In genomic region chr5:34510002-34510401, GRCh38 we compare ENCODE assay signal across 24 cellular contexts.
A peak's percentile ranks its signal among the peaks of the same experiment; 100 is the strongest.
DNase-seq lines count a peak whose midpoint lies in the region; FAIRE-seq and TF ChIP-seq lines count a peak whose summit lies in the region.
"Had no signal": no experiment of that assay in that cellular context is flagged by ENCODE, and none has a peak within 500 bp of the region (broad histone marks: within the 10 kb centered on the region; RNA-seq: fewer than 3 reads in every experiment).

No MANE protein-coding gene starts in this region.

- H3K4me3 Mint-ChIP-seq in mesothelial cell of epicardium = no peak overlapping the region
- H3K4me3 Mint-ChIP-seq: activated CD4-positive, alpha-beta T cell treated with anti-CD3 and anti-CD28 coated beads, Interleukin-2, amount 10 ng/mL, durations not matched to agents 7 days and 5 days; activated CD8-positive, alpha-beta memory T cell treated with anti-CD3 and anti-CD28 coated beads, Interleukin-2, amount 10 ng/mL, durations not matched to agents 7 days and 5 days; activated naive CD4-positive, alpha-beta T cell treated with anti-CD3 and anti-CD28 coated beads for 36 hours; immature natural killer cell; neural progenitor cell had no signal

- H3K27ac ChIP-seq in PC-9 (peak overlapping the region; percentile 56; the same call in 1 of the 2 replicates), stomach smooth muscle (ENCODE audit: low read length) (peak overlapping the region; percentile 61), left ventricle myocardium inferior (replicated peaks) (no peak overlapping the region)
- no peak overlapping the region for H3K27ac ChIP-seq in effector memory CD4-positive, alpha-beta T cell (ENCODE audit: insufficient read depth, low read length, poor library complexity, severe bottlenecking)
- H3K27ac ChIP-seq: neural progenitor cell had no signal

- CTCF ChIA-PET in PC-9 (lab: Charles Lee) = no interaction called here

- H3K9ac ChIP-seq in stomach smooth muscle (ENCODE audit: low read length in 2 of 2) = no peak overlapping the region
- H3K9ac ChIP-seq: neural progenitor cell had no signal

- peak; percentile 51 for FAIRE-seq in endometrium (lab: Jason Lieb, UNC)

- no peaks in the 10 kb centered on the region for H3K79me2 ChIP-seq in PC-9 (ENCODE audit: low read depth)

- no peaks in the 10 kb centered on the region for H4K20me1 ChIP-seq in PC-9 (ENCODE audit: insufficient read depth)

- H3F3A ChIP-seq in PC-9 (ENCODE audit: insufficient read depth, low read depth) = peaks cover 29% of the 10 kb centered on the region

- no peak overlapping the region for H2AFZ ChIP-seq in PC-9
- H2AFZ ChIP-seq: neural progenitor cell had no signal

- peak overlapping the region; percentile 60 for H3K4me2 ChIP-seq in PC-9
- H3K4me2 ChIP-seq: neural progenitor cell had no signal

- POLR2A ChIA-PET in PC-9 (lab: Charles Lee; ENCODE audit: unreplicated experiment) = no interaction called here

- H3K4me1 ChIP-seq in PC-9 (replicated peaks; ENCODE audit: insufficient read depth) (peaks cover 45% of the 10 kb centered on the region), stomach smooth muscle (ENCODE audit: control insufficient read depth, insufficient read depth, low read length) (peaks cover 20% of the 10 kb centered on the region), left ventricle myocardium inferior (peaks cover 7% of the 10 kb centered on the region)
- no peaks in the 10 kb centered on the region for H3K4me1 ChIP-seq in effector memory CD4-positive, alpha-beta T cell (ENCODE audit: control insufficient read depth, insufficient read depth, low read length, poor library complexity, severe bottlenecking)
- H3K4me1 ChIP-seq: neural progenitor cell had no signal

- DNase-seq in PC-9 (no peak), mesothelial cell of epicardium (ENCODE audit: low spot score in 2 of 2, unreplicated experiment in 2 of 2) (no peak), left ventricle myocardium inferior (no peak)
- DNase-seq in activated T-cell treated with anti-CD3 and anti-CD28 coated beads, Interleukin-2, amount 50 U/mL, for 1 hour = no peak
- no peak for DNase-seq in activated CD8-positive, alpha-beta memory T cell treated with anti-CD3 and anti-CD28 coated beads for 24 hours
- no peak for DNase-seq in effector memory CD4-positive, alpha-beta T cell
- DNase-seq: ACHN; activated CD4-positive, alpha-beta T cell treated with anti-CD3 and anti-CD28 coated beads, Interleukin-2, amount 10 ng/mL, durations not matched to agents 7 days and 5 days; activated CD8-positive, alpha-beta memory T cell treated with anti-CD3 and anti-CD28 coated beads, Interleukin-2, amount 10 ng/mL, durations not matched to agents 7 days and 5 days; activated naive CD4-positive, alpha-beta T cell treated with anti-CD3 and anti-CD28 coated beads for 36 hours; COR-L47; DMS79; immature natural killer cell; left ventricle myocardium superior; mucosa of descending colon; NCI-H1048; NCI-H187; NCI-H2171 treated with DMSO at 0.1 percent for 48 hours; NCI-H524 treated with DMSO at 0.1 percent for 48 hours; stimulated activated CD8-positive, alpha-beta memory T cell treated with anti-CD3 and anti-CD28 coated beads, Interleukin-4, amount 100 ng/mL, for 48 hours; substantia nigra had no signal

- H3K9me2 ChIP-seq in PC-9 (ENCODE audit: insufficient read depth) = no peaks in the 10 kb centered on the region

- peaks cover 2% of the 10 kb centered on the region for H3K36me3 Mint-ChIP-seq in mesothelial cell of epicardium
- H3K36me3 Mint-ChIP-seq: activated CD8-positive, alpha-beta memory T cell treated with anti-CD3 and anti-CD28 coated beads, Interleukin-2, amount 10 ng/mL, durations not matched to agents 7 days and 5 days; neural progenitor cell had no signal

- peaks cover 34% of the 10 kb centered on the region for H3K4me1 Mint-ChIP-seq in mesothelial cell of epicardium
- H3K4me1 Mint-ChIP-seq: activated CD4-positive, alpha-beta T cell treated with anti-CD3 and anti-CD28 coated beads, Interleukin-2, amount 10 ng/mL, durations not matched to agents 7 days and 5 days; activated CD8-positive, alpha-beta memory T cell treated with anti-CD3 and anti-CD28 coated beads, Interleukin-2, amount 10 ng/mL, durations not matched to agents 7 days and 5 days; immature natural killer cell had no signal

- H3K4me3 ChIP-seq in PC-9 (no peak overlapping the region), stomach smooth muscle (ENCODE audit: low read length in 2 of 2) (no peak overlapping the region), left ventricle myocardium inferior (no peak overlapping the region)
- H3K4me3 ChIP-seq in effector memory CD4-positive, alpha-beta T cell (ENCODE audit: insufficient read depth, low read depth, low read length, poor library complexity, severe bottlenecking) = no peak overlapping the region
- H3K4me3 ChIP-seq: mucosa of descending colon, neural progenitor cell had no signal

- no TSS peak for BruUV-seq in PC-9 (replicated peaks; lab: Mats Ljungman, UMichigan)

- H3K27me3 Mint-ChIP-seq in mesothelial cell of epicardium (ENCODE audit: low read depth) = no peaks in the 10 kb centered on the region

- peak overlapping the region; percentile 13 for H3K27ac Mint-ChIP-seq in mesothelial cell of epicardium
- H3K27ac Mint-ChIP-seq: activated CD4-positive, alpha-beta T cell treated with anti-CD3 and anti-CD28 coated beads, Interleukin-2, amount 10 ng/mL, durations not matched to agents 7 days and 5 days; activated CD8-positive, alpha-beta memory T cell treated with anti-CD3 and anti-CD28 coated beads, Interleukin-2, amount 10 ng/mL, durations not matched to agents 7 days and 5 days; activated naive CD4-positive, alpha-beta T cell treated with anti-CD3 and anti-CD28 coated beads for 36 hours; neural progenitor cell had no signal

- H3K36me3 ChIP-seq in PC-9 (ENCODE audit: low read depth) (no peaks in the 10 kb centered on the region), stomach smooth muscle (ENCODE audit: control insufficient read depth in 2 of 2, insufficient read depth in 2 of 2, low read length in 2 of 2) (no peaks in the 10 kb centered on the region), left ventricle myocardium inferior (no peaks in the 10 kb centered on the region)
- no peaks in the 10 kb centered on the region for H3K36me3 ChIP-seq in effector memory CD4-positive, alpha-beta T cell (ENCODE audit: control insufficient read depth, insufficient read depth, low read length)
- H3K36me3 ChIP-seq: neural progenitor cell had no signal

- no peaks in the 10 kb centered on the region for H3K27me3 ChIP-seq in PC-9 (ENCODE audit: insufficient read depth, low read depth)
- no peaks in the 10 kb centered on the region for H3K27me3 ChIP-seq in stomach smooth muscle (ENCODE audit: control insufficient read depth in 1 of 2, insufficient read depth in 2 of 2, low read length in 2 of 2)
- H3K27me3 ChIP-seq in effector memory CD4-positive, alpha-beta T cell (replicated peaks; ENCODE audit: control insufficient read depth, insufficient read depth, low read length, poor library complexity, severe bottlenecking) = no peaks in the 10 kb centered on the region
- H3K27me3 ChIP-seq in left ventricle myocardium inferior (ENCODE audit: low read depth) = no peaks in the 10 kb centered on the region
- H3K27me3 ChIP-seq: neural progenitor cell had no signal

- intact Hi-C loops in PC-9 (cut with micrococcal nuclease; ENCODE audit: unreplicated experiment) = no loop called here
- intact Hi-C loops in left ventricle myocardium inferior (cut with micrococcal nuclease) = no loop called here

- peaks cover 14% of the 10 kb centered on the region for H3K9me3 Mint-ChIP-seq in mesothelial cell of epicardium
- H3K9me3 Mint-ChIP-seq: activated CD4-positive, alpha-beta T cell treated with anti-CD3 and anti-CD28 coated beads, Interleukin-2, amount 10 ng/mL, durations not matched to agents 7 days and 5 days; activated naive CD4-positive, alpha-beta T cell treated with anti-CD3 and anti-CD28 coated beads for 36 hours; immature natural killer cell; neural progenitor cell had no signal

- H3K9me3 ChIP-seq in PC-9 (ENCODE audit: insufficient read depth, low read depth) (no peaks in the 10 kb centered on the region; the same call in 1 of the 2 replicates), stomach smooth muscle (ENCODE audit: control insufficient read depth in 2 of 2, low read length in 2 of 2) (no peaks in the 10 kb centered on the region), left ventricle myocardium inferior (replicated peaks) (no peaks in the 10 kb centered on the region)
- no peaks in the 10 kb centered on the region for H3K9me3 ChIP-seq in effector memory CD4-positive, alpha-beta T cell (ENCODE audit: control insufficient read depth, low read length)
- H3K9me3 ChIP-seq: mucosa of descending colon had no signal

- no peak for TF ChIP-seq CTCF in PC-9 (conservative IDR thresholded peaks at IDR 0.05)
- no peak for TF ChIP-seq CTCF in mesothelial cell of epicardium (IDR thresholded peaks at IDR 0.05; ENCODE audit: unreplicated experiment)
- TF ChIP-seq CTCF in left ventricle myocardium inferior (IDR thresholded peaks at IDR 0.05; ENCODE audit: borderline replicate concordance) = no peak

Comparison
In these comparisons a context has a peak if more than half of its experiments do, and no peak if none do; other contexts are left out.
1. H3K27ac ChIP-seq: peak in PC-9 (single experiment) and stomach smooth muscle (single experiment); none in effector memory CD4-positive, alpha-beta T cell (single experiment) and left ventricle myocardium inferior (single experiment).